4 cellular contexts compared by ENCODE assay signal in genomic region chr6:5433324-5433723, GRCh38.
TF ChIP-seq lines count a peak whose summit lies in the region.

No MANE protein-coding gene starts in this region.

TF ChIP-seq in HepG2, 621 proteins besides CTCF, POLR2A, EP300 and RAD21:
- TF ChIP-seq MAFK (conservative IDR thresholded peaks at IDR 0.05 in 1 of 2, IDR thresholded peaks at IDR 0.05 in 1 of 2; ENCODE audit: low read length in 2 of 2) (peak; percentile 90 to 93), MAFF (IDR thresholded peaks at IDR 0.05; ENCODE audit: low read depth, low read length) (peak; percentile 89), DR1 (CRISPR knock-in tag; IDR thresholded peaks at IDR 0.05) (no peak)

TF ChIP-seq in IMR-90, 13 proteins besides CTCF, POLR2A, EP300 and RAD21:
- TF ChIP-seq FOS (IDR thresholded peaks at IDR 0.05; ENCODE audit: low read depth, low read length) (no peak), MAFK (IDR thresholded peaks at IDR 0.05; ENCODE audit: low read depth, low read length) (peak; percentile 81), ELK1 (IDR thresholded peaks at IDR 0.05; ENCODE audit: borderline replicate concordance, low read depth, low read length) (no peak)

TF ChIP-seq in K562, 482 proteins besides CTCF, POLR2A, EP300 and RAD21:
- no peak for TF ChIP-seq HIVEP1 (CRISPR knock-in tag; IDR thresholded peaks at IDR 0.05)
- TF ChIP-seq ZNF212 (CRISPR knock-in tag; IDR thresholded peaks at IDR 0.05), result no peak
- TF ChIP-seq, protein P1, sequence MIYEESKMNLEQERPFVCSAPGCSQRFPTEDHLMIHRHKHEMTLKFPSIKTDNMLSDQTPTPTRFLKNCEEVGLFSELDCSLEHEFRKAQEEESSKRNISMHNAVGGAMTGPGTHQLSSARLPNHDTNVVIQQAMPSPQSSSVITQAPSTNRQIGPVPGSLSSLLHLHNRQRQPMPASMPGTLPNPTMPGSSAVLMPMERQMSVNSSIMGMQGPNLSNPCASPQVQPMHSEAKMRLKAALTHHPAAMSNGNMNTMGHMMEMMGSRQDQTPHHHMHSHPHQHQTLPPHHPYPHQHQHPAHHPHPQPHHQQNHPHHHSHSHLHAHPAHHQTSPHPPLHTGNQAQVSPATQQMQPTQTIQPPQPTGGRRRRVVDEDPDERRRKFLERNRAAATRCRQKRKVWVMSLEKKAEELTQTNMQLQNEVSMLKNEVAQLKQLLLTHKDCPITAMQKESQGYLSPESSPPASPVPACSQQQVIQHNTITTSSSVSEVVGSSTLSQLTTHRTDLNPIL (CRISPR knock-in tag; IDR thresholded peaks at IDR 0.05), result no peak
- no peak for TF ChIP-seq GATAD2A (IDR thresholded peaks at IDR 0.05)
- TF ChIP-seq MAFK (IDR thresholded peaks at IDR 0.05; ENCODE audit: low read length), result peak; percentile 60
- no peak for TF ChIP-seq THRA (IDR thresholded peaks at IDR 0.05)
- no peak for TF ChIP-seq L3MBTL2 (IDR thresholded peaks at IDR 0.05)
- TF ChIP-seq, protein P2, sequence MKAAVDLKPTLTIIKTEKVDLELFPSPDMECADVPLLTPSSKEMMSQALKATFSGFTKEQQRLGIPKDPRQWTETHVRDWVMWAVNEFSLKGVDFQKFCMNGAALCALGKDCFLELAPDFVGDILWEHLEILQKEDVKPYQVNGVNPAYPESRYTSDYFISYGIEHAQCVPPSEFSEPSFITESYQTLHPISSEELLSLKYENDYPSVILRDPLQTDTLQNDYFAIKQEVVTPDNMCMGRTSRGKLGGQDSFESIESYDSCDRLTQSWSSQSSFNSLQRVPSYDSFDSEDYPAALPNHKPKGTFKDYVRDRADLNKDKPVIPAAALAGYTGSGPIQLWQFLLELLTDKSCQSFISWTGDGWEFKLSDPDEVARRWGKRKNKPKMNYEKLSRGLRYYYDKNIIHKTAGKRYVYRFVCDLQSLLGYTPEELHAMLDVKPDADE (conservative IDR thresholded peaks at IDR 0.05; ENCODE audit: control insufficient read depth, low read depth, low read length), result no peak
- TF ChIP-seq C11orf30 (IDR thresholded peaks at IDR 0.05; ENCODE audit: low read depth), result peak; percentile 84
- TF ChIP-seq SREBF1 (IDR thresholded peaks at IDR 0.05; ENCODE audit: borderline replicate concordance, low read depth, low read length), result no peak
- TF ChIP-seq ZNF316 (IDR thresholded peaks at IDR 0.05), result peak; percentile 92
- no peak for TF ChIP-seq THAP12 (CRISPR knock-in tag; IDR thresholded peaks at IDR 0.05)
- TF ChIP-seq MTA3 (IDR thresholded peaks at IDR 0.05; ENCODE audit: borderline replicate concordance), result no peak
- no peak for TF ChIP-seq PYGO2 (tag; IDR thresholded peaks at IDR 0.05)
- TF ChIP-seq NR2C1 (IDR thresholded peaks at IDR 0.05), result no peak
- no peak for TF ChIP-seq NR2C1 (tag; IDR thresholded peaks at IDR 0.05)
- TF ChIP-seq MAFF (IDR thresholded peaks at IDR 0.05; ENCODE audit: low read length), result peak; percentile 78
- TF ChIP-seq HNRNPL (IDR thresholded peaks at IDR 0.05; ENCODE audit: low read depth, low read length), result no peak
- TF ChIP-seq CBFA2T3 (IDR thresholded peaks at IDR 0.05), result no peak
- peak; percentile 83 for TF ChIP-seq MAFG (tag; conservative IDR thresholded peaks at IDR 0.05)
- no peak for TF ChIP-seq KLF16 (IDR thresholded peaks at IDR 0.05)
- TF ChIP-seq NONO (IDR thresholded peaks at IDR 0.05; ENCODE audit: low read depth in 2 of 2, low read length in 1 of 2), result no peak

TF ChIP-seq in GM23338, 12 proteins besides CTCF, POLR2A, EP300 and RAD21:
- no peak for TF ChIP-seq NANOG (IDR thresholded peaks at IDR 0.05; ENCODE audit: borderline replicate concordance)
- no peak for TF ChIP-seq EZH2phosphoT487 (IDR thresholded peaks at IDR 0.05; ENCODE audit: unreplicated experiment)
- no peak for TF ChIP-seq JUNB (IDR thresholded peaks at IDR 0.05; ENCODE audit: unreplicated experiment)
- TF ChIP-seq, protein P3, sequence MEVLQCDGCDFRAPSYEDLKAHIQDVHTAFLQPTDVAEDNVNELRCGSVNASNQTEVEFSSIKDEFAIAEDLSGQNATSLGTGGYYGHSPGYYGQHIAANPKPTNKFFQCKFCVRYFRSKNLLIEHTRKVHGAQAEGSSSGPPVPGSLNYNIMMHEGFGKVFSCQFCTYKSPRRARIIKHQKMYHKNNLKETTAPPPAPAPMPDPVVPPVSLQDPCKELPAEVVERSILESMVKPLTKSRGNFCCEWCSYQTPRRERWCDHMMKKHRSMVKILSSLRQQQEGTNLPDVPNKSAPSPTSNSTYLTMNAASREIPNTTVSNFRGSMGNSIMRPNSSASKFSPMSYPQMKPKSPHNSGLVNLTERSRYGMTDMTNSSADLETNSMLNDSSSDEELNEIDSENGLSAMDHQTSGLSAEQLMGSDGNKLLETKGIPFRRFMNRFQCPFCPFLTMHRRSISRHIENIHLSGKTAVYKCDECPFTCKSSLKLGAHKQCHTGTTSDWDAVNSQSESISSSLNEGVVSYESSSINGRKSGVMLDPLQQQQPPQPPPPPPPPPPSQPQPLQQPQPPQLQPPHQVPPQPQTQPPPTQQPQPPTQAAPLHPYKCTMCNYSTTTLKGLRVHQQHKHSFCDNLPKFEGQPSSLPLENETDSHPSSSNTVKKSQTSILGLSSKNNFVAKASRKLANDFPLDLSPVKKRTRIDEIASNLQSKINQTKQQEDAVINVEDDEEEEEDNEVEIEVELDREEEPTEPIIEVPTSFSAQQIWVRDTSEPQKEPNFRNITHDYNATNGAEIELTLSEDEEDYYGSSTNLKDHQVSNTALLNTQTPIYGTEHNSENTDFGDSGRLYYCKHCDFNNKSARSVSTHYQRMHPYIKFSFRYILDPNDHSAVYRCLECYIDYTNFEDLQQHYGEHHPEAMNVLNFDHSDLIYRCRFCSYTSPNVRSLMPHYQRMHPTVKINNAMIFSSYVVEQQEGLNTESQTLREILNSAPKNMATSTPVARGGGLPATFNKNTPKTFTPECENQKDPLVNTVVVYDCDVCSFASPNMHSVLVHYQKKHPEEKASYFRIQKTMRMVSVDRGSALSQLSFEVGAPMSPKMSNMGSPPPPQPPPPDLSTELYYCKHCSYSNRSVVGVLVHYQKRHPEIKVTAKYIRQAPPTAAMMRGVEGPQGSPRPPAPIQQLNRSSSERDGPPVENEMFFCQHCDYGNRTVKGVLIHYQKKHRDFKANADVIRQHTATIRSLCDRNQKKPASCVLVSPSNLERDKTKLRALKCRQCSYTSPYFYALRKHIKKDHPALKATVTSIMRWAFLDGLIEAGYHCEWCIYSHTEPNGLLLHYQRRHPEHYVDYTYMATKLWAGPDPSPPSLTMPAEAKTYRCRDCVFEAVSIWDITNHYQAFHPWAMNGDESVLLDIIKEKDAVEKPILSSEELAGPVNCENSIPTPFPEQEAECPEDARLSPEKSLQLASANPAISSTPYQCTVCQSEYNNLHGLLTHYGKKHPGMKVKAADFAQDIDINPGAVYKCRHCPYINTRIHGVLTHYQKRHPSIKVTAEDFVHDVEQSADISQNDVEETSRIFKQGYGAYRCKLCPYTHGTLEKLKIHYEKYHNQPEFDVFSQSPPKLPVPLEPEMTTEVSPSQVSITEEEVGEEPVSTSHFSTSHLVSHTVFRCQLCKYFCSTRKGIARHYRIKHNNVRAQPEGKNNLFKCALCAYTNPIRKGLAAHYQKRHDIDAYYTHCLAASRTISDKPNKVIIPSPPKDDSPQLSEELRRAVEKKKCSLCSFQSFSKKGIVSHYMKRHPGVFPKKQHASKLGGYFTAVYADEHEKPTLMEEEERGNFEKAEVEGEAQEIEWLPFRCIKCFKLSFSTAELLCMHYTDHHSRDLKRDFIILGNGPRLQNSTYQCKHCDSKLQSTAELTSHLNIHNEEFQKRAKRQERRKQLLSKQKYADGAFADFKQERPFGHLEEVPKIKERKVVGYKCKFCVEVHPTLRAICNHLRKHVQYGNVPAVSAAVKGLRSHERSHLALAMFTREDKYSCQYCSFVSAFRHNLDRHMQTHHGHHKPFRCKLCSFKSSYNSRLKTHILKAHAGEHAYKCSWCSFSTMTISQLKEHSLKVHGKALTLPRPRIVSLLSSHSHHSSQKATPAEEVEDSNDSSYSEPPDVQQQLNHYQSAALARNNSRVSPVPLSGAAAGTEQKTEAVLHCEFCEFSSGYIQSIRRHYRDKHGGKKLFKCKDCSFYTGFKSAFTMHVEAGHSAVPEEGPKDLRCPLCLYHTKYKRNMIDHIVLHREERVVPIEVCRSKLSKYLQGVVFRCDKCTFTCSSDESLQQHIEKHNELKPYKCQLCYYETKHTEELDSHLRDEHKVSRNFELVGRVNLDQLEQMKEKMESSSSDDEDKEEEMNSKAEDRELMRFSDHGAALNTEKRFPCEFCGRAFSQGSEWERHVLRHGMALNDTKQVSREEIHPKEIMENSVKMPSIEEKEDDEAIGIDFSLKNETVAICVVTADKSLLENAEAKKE (CRISPR knock-in tag; IDR thresholded peaks at IDR 0.05), result no peak
- no peak for TF ChIP-seq POLR2AphosphoS5 (IDR thresholded peaks at IDR 0.05; ENCODE audit: low read depth)
- no peak for TF ChIP-seq REST (IDR thresholded peaks at IDR 0.05; ENCODE audit: unreplicated experiment)
- TF ChIP-seq CREB1 (CRISPR knock-in tag; IDR thresholded peaks at IDR 0.05; ENCODE audit: low read depth), result no peak
- TF ChIP-seq, protein P2 (IDR thresholded peaks at IDR 0.05), result no peak
- no peak for TF ChIP-seq ZNF331 (CRISPR knock-in tag; IDR thresholded peaks at IDR 0.05; ENCODE audit: low read depth)
TF ChIP-seq in GM23338: peak in this region for 0.
